Comparison of ENCODE assay signal across 8 cellular contexts in genomic region chr3:127694467-127695215, GRCh38. TPM values are rescaled to one million over a fixed set of nuclear protein-coding genes. Genes with fewer than 3 reads are reported as not detected.
DNase-seq lines count a peak whose midpoint lies in the region; ATAC-seq and TF ChIP-seq lines count a peak whose summit lies in the region.

No MANE protein-coding gene starts in this region.

- peaks cover 35% of the 10 kb centered on the region for H3K4me1 ChIP-seq in SJCRH30

- no peak for TF ChIP-seq POLR2A in GM18505 (IDR thresholded peaks at IDR 0.05; ENCODE audit: borderline replicate concordance, extremely low read depth, insufficient read depth, insufficient read length)

- no peaks in the 10 kb centered on the region for H3K36me3 ChIP-seq in SJCRH30

- no peak for ATAC-seq in GM18505 (IDR thresholded peaks at IDR 0.05; ENCODE audit: unreplicated experiment)
- no peak for ATAC-seq in HG02981 (IDR thresholded peaks at IDR 0.05; ENCODE audit: unreplicated experiment)

- DNase-seq in DMS 273 (lab: John Stamatoyannopoulos, UW; ENCODE audit: unreplicated experiment) (peak; percentile 91), Kasumi-1 (lab: John Stamatoyannopoulos, UW) (peak; percentile 35 to 53), SJCRH30 (peak; percentile 37 to 38), cerebellar cortex (ENCODE audit: low spot score) (peak; percentile 89), midbrain (lab: John Stamatoyannopoulos, UW) (peak; percentile 15), foreskin melanocyte (no peak)

- H3K4me3 ChIP-seq in SJCRH30: no peak overlapping the region

- no peaks in the 10 kb centered on the region for H3K27me3 ChIP-seq in SJCRH30

- no peak overlapping the region for H3K27ac ChIP-seq in SJCRH30

- H3K9me3 ChIP-seq in SJCRH30 (replicated peaks): no peaks in the 10 kb centered on the region

RNA-seq across cellular contexts. Expression of gene ABTB1, which starts 21.9 kb away (rescaled TPM):
- total RNA-seq in SJCRH30 (2014; rRNA removed; shearing (Covaris generic)): 5.4 and 6.1 TPM in 2 replicates
